Comparison of ENCODE assay signal across 8 cellular contexts in genomic region chrX:149540621-149541520, GRCh38. TPM values are rescaled to one million over a fixed set of nuclear protein-coding genes. Genes with fewer than 3 reads are reported as not detected.
A peak's percentile ranks its signal among the peaks of the same experiment; 100 is the strongest.
DNase-seq lines count a peak whose midpoint lies in the region; ATAC-seq and TF ChIP-seq lines count a peak whose summit lies in the region.

EOLA1 (plus strand) TSS chrX:149541012; CDS start chrX:149545631, 4,619 bp downstream.

- H3K27ac Mint-ChIP-seq in GM23338 = peak within 1 kb of the TSS; percentile 92
- peak within 1 kb of the TSS; percentile 92 to 96 for H3K27ac Mint-ChIP-seq in natural killer cell treated with Interleukin-12 subunit alpha and Interleukin-12 subunit beta and Interleukin-15 and Interleukin-18, amount 100 ng/mL, for 72 hours

- H3K4me2 ChIP-seq in DOHH2 (ENCODE audit: low read length) = peak within 1 kb of the TSS; percentile 71
- H3K4me2 ChIP-seq in GM23338 = peak within 1 kb of the TSS; percentile 82

- H3K9me3 ChIP-seq in DOHH2 (ENCODE audit: control insufficient read depth, insufficient read depth, low read length) = no peaks in the 10 kb centered on the region

- no peaks in the 10 kb centered on the region for H3K9me2 ChIP-seq in DOHH2 (replicated peaks; ENCODE audit: control insufficient read depth, low read length)
- H3K9me2 ChIP-seq in GM23338 (ENCODE audit: insufficient read depth) = no peaks in the 10 kb centered on the region

- H3K4me1 Mint-ChIP-seq in GM23338 = peaks cover 6% of the 10 kb centered on the region; the same call in 2 of the 3 replicates
- H3K4me1 Mint-ChIP-seq in natural killer cell treated with Interleukin-12 subunit alpha and Interleukin-12 subunit beta and Interleukin-15 and Interleukin-18, amount 100 ng/mL, for 72 hours (ENCODE audit: low read depth in 2 of 2) = peaks cover 8 to 11% of the 10 kb centered on the region in 2 donors

- ATAC-seq in GM23338 = peak; percentile 45
- peak; percentile 81 to 86 for ATAC-seq in natural killer cell treated with Interleukin-12 subunit alpha and Interleukin-12 subunit beta and Interleukin-15 and Interleukin-18, amount 100 ng/mL, for 72 hours

- no peaks in the 10 kb centered on the region; the same call in 1 of the 3 replicates for H3K36me3 Mint-ChIP-seq in GM23338 (ENCODE audit: low read depth)
- H3K36me3 Mint-ChIP-seq in natural killer cell treated with Interleukin-12 subunit alpha and Interleukin-12 subunit beta and Interleukin-15 and Interleukin-18, amount 100 ng/mL, for 72 hours = no peaks in the 10 kb centered on the region

- peak within 1 kb of the TSS; percentile 63 for H2AFZ ChIP-seq in GM23338

- H3K4me1 ChIP-seq in DOHH2 (ENCODE audit: control insufficient read depth, low read length) = peaks cover 7% of the 10 kb centered on the region; the same call in 1 of the 2 replicates
- H3K4me1 ChIP-seq in GM23338 (ENCODE audit: insufficient read depth) = no peaks in the 10 kb centered on the region

- H4K20me1 ChIP-seq in DOHH2 (ENCODE audit: control insufficient read depth, insufficient read depth, low read depth, low read length) (no peaks in the 10 kb centered on the region), GM23338 (replicated peaks; ENCODE audit: insufficient read depth) (no peaks in the 10 kb centered on the region)

- H3K27me3 Mint-ChIP-seq in GM23338 (ENCODE audit: insufficient read depth, low read depth, poor library complexity) = peaks cover 5% of the 10 kb centered on the region
- H3K27me3 Mint-ChIP-seq in natural killer cell treated with Interleukin-12 subunit alpha and Interleukin-12 subunit beta and Interleukin-15 and Interleukin-18, amount 100 ng/mL, for 72 hours = no peaks in the 10 kb centered on the region

- DNase-seq in GM23338 (ENCODE audit: low spot score) = no peak
- DNase-seq in Kasumi-1 (lab: John Stamatoyannopoulos, UW) = peak; percentile 80 to 86
- peak; percentile 98 for DNase-seq in RPMI8226
- peak; percentile 73 to 78 for DNase-seq in activated T-helper 1 cell treated with anti-CD3 and anti-CD28 coated beads, Interleukin-2, amount 50 U/mL, for 16 hours (ENCODE audit: low read depth in 1 of 2, low spot score in 1 of 2)
- DNase-seq in fibroblast of mammary gland (ENCODE audit: low read depth) = peak; percentile 94
- DNase-seq in natural killer cell treated with Interleukin-12 subunit alpha and Interleukin-12 subunit beta and Interleukin-15 and Interleukin-18, amount 100 ng/mL, for 72 hours (ENCODE audit: low spot score) = peak; percentile 92
- DNase-seq in stimulated activated naive CD4-positive, alpha-beta T cell treated with Interleukin-2 at 50 U/mL for 16 hours (lab: John Stamatoyannopoulos, UW) = peak; percentile 91

- H3K36me3 ChIP-seq in DOHH2 (ENCODE audit: control insufficient read depth, low read length) (no peaks in the 10 kb centered on the region), GM23338 (ENCODE audit: insufficient read depth) (no peaks in the 10 kb centered on the region)

- no peaks in the 10 kb centered on the region for H3F3A ChIP-seq in DOHH2 (ENCODE audit: control insufficient read depth, insufficient read depth)
- no peaks in the 10 kb centered on the region for H3F3A ChIP-seq in GM23338 (replicated peaks; ENCODE audit: low read depth)

- no peaks in the 10 kb centered on the region for H3K9me3 Mint-ChIP-seq in GM23338
- no peaks in the 10 kb centered on the region for H3K9me3 Mint-ChIP-seq in natural killer cell treated with Interleukin-12 subunit alpha and Interleukin-12 subunit beta and Interleukin-15 and Interleukin-18, amount 100 ng/mL, for 72 hours

- H3K27me3 ChIP-seq in DOHH2 (ENCODE audit: control insufficient read depth, low read length) = no peaks in the 10 kb centered on the region
- peaks cover 7% of the 10 kb centered on the region; the same call in 1 of the 2 replicates for H3K27me3 ChIP-seq in GM23338 (ENCODE audit: insufficient read depth)

- peak within 1 kb of the TSS; percentile 84 for H3K4me3 Mint-ChIP-seq in GM23338
- H3K4me3 Mint-ChIP-seq in natural killer cell treated with Interleukin-12 subunit alpha and Interleukin-12 subunit beta and Interleukin-15 and Interleukin-18, amount 100 ng/mL, for 72 hours = peak within 1 kb of the TSS; percentile 99

- TF ChIP-seq CTCF in DOHH2 (IDR thresholded peaks at IDR 0.05; ENCODE audit: low read depth, low read length, poor library complexity, severe bottlenecking) = no peak
- TF ChIP-seq CTCF in GM23338 (conservative IDR thresholded peaks at IDR 0.05; ENCODE audit: low read depth in 2 of 2) = no peak
- no peak for TF ChIP-seq CTCF in fibroblast of mammary gland (conservative IDR thresholded peaks at IDR 0.05; ENCODE audit: control insufficient read depth, insufficient read depth, low read depth, low read length)

- H3K79me2 ChIP-seq in DOHH2 (ENCODE audit: control insufficient read depth, low read length) (peaks cover 11% of the 10 kb centered on the region), GM23338 (replicated peaks; ENCODE audit: insufficient read depth) (no peaks in the 10 kb centered on the region)

- H3K4me3 ChIP-seq in DOHH2 (ENCODE audit: low read length) = peak within 1 kb of the TSS; percentile 88
- H3K4me3 ChIP-seq in GM23338 = peak within 1 kb of the TSS; percentile 65
- H3K4me3 ChIP-seq in fibroblast of mammary gland (ENCODE audit: control insufficient read depth, low read depth, low read length) = peak within 1 kb of the TSS; percentile 75

- H3K27ac ChIP-seq in DOHH2 (ENCODE audit: low read depth, low read length) = peak within 1 kb of the TSS; percentile 80
- peak within 1 kb of the TSS; percentile 60; the same call in 1 of the 2 replicates for H3K27ac ChIP-seq in GM23338 (ENCODE audit: low read depth)

TF ChIP-seq in GM23338, 12 proteins besides CTCF, POLR2A, EP300 and RAD21:
- TF ChIP-seq JUNB (IDR thresholded peaks at IDR 0.05; ENCODE audit: unreplicated experiment) (no peak), CREB1 (CRISPR knock-in tag; IDR thresholded peaks at IDR 0.05; ENCODE audit: low read depth) (peak; percentile 64), EZH2 (IDR thresholded peaks at IDR 0.05; ENCODE audit: low read depth, unreplicated experiment) (no peak)

RNA-seq across cellular contexts. Expression of gene EOLA1, which starts in this region (rescaled TPM):
- total RNA-seq in GM23338 (2014; rRNA removed; shearing (Covaris generic)) = 2.5 and 4.0 TPM in 2 replicates
- polyA plus RNA-seq in GM23338 (2016; fragmentation: Nextera tagmentation; extraction: Ambion mirVana) = 2.6 and 3.3 TPM in 2 replicates
- total RNA-seq in natural killer cell treated with Interleukin-12 subunit alpha and Interleukin-12 subunit beta and Interleukin-15 and Interleukin-18, amount 100 ng/mL, for 72 hours = 10 to 100 TPM; 32.1 to 35.0 TPM
